ENCODE assay signal across 15 cellular contexts in the genomic region with DNA sequence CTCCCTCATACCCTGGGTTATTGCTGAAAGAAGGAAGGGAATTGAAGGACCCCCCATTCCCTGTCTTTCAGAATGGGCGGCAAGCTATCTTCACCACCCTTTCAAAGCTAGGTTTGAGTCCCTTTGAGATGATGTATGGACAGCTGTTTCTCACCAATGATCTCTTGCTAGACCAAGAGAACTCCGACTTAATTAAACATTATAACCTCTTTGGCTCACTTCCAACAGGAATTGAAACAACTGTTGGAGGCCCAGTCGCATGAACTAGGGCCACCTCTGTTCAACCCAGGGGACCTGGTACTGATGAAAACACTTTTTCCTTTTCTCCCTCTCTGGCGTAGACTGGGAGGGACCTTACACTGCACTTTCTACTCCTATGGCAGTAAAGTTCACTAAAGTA.
"Had no signal": no experiment of that assay in that cellular context is flagged by ENCODE, and none has a peak within 500 bp of the region (broad histone marks: within the 10 kb centered on the region; RNA-seq: fewer than 3 reads in every experiment).

No MANE protein-coding gene starts in this region.

- H3K79me2 ChIP-seq: hepatocyte had no signal

- H2AFZ ChIP-seq: hepatocyte, neural progenitor cell had no signal

- H3K4me3 ChIP-seq: hepatocyte, left ventricle myocardium inferior, lower lobe of right lung, neural progenitor cell, pancreas, stomach, thoracic aorta, transverse colon had no signal

- H3K9ac ChIP-seq: neural progenitor cell had no signal

- ATAC-seq: left cardiac atrium; lower lobe of right lung; natural killer cell treated with Interleukin-12 subunit alpha and Interleukin-12 subunit beta and Interleukin-15 and Interleukin-18, amount 100 ng/mL, for 72 hours; right cardiac atrium had no signal

- H3K27ac ChIP-seq: left ventricle myocardium inferior, lower lobe of right lung, neural progenitor cell, pancreas, stomach, thoracic aorta, transverse colon had no signal

- DNase-seq: effector CD4-positive, alpha-beta T cell; foreskin melanocyte; kidney; left ventricle myocardium inferior; lower lobe of right lung; stimulated activated CD4-positive, alpha-beta T cell treated with anti-CD3 and anti-CD28 coated beads, Interleukin-12 subunit alpha, Interleukin-12 subunit beta, amount 100 ng/mL, for 4 hours had no signal

- H3K4me1 ChIP-seq: left ventricle myocardium inferior, lower lobe of right lung, neural progenitor cell, pancreas had no signal

- H3K27me3 ChIP-seq: hepatocyte, neural progenitor cell, pancreas, stomach, transverse colon had no signal

- H3K4me2 ChIP-seq: hepatocyte, neural progenitor cell had no signal

- H3K9me3 ChIP-seq: lower lobe of right lung, pancreas, transverse colon had no signal

- H3K36me3 ChIP-seq: left ventricle myocardium inferior, lower lobe of right lung, neural progenitor cell, pancreas, stomach, thoracic aorta, transverse colon had no signal
